In genomic region chr5:63963080-63963735, GRCh38 we compare ENCODE assay signal across 9 cellular contexts. TPM values are rescaled to one million over a fixed set of nuclear protein-coding genes. Genes with fewer than 3 reads are reported as not detected.
A peak's percentile ranks its signal among the peaks of the same experiment; 100 is the strongest.
DNase-seq lines count a peak whose midpoint lies in the region; ATAC-seq and TF ChIP-seq lines count a peak whose summit lies in the region.
"Had no signal": no experiment of that assay in that cellular context is flagged by ENCODE, and none has a peak within 500 bp of the region (broad histone marks: within the 10 kb centered on the region; RNA-seq: fewer than 3 reads in every experiment).

No MANE protein-coding gene starts in this region.

- H3K27me3 ChIP-seq in HUES48 (ENCODE audit: control insufficient read depth, insufficient read depth, low read length): peaks cover 42% of the 10 kb centered on the region
- no peaks in the 10 kb centered on the region for H3K27me3 ChIP-seq in OCI-LY3 (ENCODE audit: low read depth, low read length)
- peaks cover 45 to 47% of the 10 kb centered on the region in 2 experiments for H3K27me3 ChIP-seq in mesenchymal stem cell (ENCODE audit: control insufficient read depth in 1 of 2, insufficient read depth in 1 of 2, low read length in 2 of 2)

- H4K91ac ChIP-seq in mesenchymal stem cell (ENCODE audit: low read length): no peak overlapping the region

- no peaks in the 10 kb centered on the region for H4K20me1 ChIP-seq in OCI-LY3 (ENCODE audit: insufficient read depth, low read length)

- no peak overlapping the region for H3K23ac ChIP-seq in mesenchymal stem cell (ENCODE audit: low read length in 2 of 2)

- no peak overlapping the region for H2AFZ ChIP-seq in OCI-LY3 (ENCODE audit: low read depth, low read length)
- H2AFZ ChIP-seq in mesenchymal stem cell (ENCODE audit: low read depth, low read length): no peak overlapping the region

- peaks cover 14% of the 10 kb centered on the region for H3K27me3 Mint-ChIP-seq in activated CD4-positive, alpha-beta T cell treated with anti-CD3 and anti-CD28 coated beads, Interleukin-2, amount 10 ng/mL, durations not matched to agents 24 days and 14 days

- H3K27ac ChIP-seq in HUES48 (ENCODE audit: low read depth, low read length) (no peak overlapping the region), OCI-LY3 (ENCODE audit: low read length) (no peak overlapping the region), mesenchymal stem cell (ENCODE audit: low read length, poor library complexity, severe bottlenecking) (no peak overlapping the region)
- H3K27ac ChIP-seq: epithelial cell of prostate had no signal

- H3K36me3 ChIP-seq in HUES48 (ENCODE audit: control insufficient read depth, insufficient read depth, low read length) (no peaks in the 10 kb centered on the region), OCI-LY3 (replicated peaks; ENCODE audit: low read depth, low read length) (no peaks in the 10 kb centered on the region), mesenchymal stem cell (ENCODE audit: control insufficient read depth in 1 of 2, insufficient read depth in 2 of 2, low read depth in 1 of 2, low read length in 2 of 2) (no peaks in the 10 kb centered on the region)

- H3K9me3 ChIP-seq in HUES48 (ENCODE audit: control insufficient read depth, insufficient read depth, low read length) (no peaks in the 10 kb centered on the region), OCI-LY3 (ENCODE audit: insufficient read depth, low read length) (no peaks in the 10 kb centered on the region), mesenchymal stem cell (ENCODE audit: control insufficient read depth, low read length) (peaks cover 5% of the 10 kb centered on the region)

- no peaks in the 10 kb centered on the region for H3K79me1 ChIP-seq in mesenchymal stem cell (replicated peaks; ENCODE audit: low read length, poor library complexity, severe bottlenecking)

- 24% methylated on average over 5 of the region's 6 CpGs for WGBS in mesenchymal stem cell
- WGBS in lower leg skin, 2 donors: 29 to 30% methylated on average over 6 of the region's 6 CpGs

- H3K79me2 ChIP-seq in OCI-LY3 (ENCODE audit: low read length): no peaks in the 10 kb centered on the region

- H3K9ac ChIP-seq in HUES48 (ENCODE audit: low read depth, low read length) (no peak overlapping the region), OCI-LY3 (ENCODE audit: low read length) (no peak overlapping the region), mesenchymal stem cell (ENCODE audit: low read length) (no peak overlapping the region)

- H3K4me1 ChIP-seq in HUES48 (ENCODE audit: control insufficient read depth, insufficient read depth, low read length) (peaks cover 20% of the 10 kb centered on the region), OCI-LY3 (ENCODE audit: low read length) (no peaks in the 10 kb centered on the region), mesenchymal stem cell (ENCODE audit: control insufficient read depth, insufficient read depth, low read depth, low read length) (peaks cover 12% of the 10 kb centered on the region)

- no peak overlapping the region for H3K4ac ChIP-seq in mesenchymal stem cell (ENCODE audit: low read depth in 1 of 2, low read length in 2 of 2)

- intact Hi-C loops in activated CD4-positive, alpha-beta T cell treated with anti-CD3 and anti-CD28 coated beads, Interleukin-2, amount 10 ng/mL, durations not matched to agents 24 days and 14 days (cut with micrococcal nuclease): loop anchor here (5.0 kb wide), 1 partner anchor 561 kb away; no protein-coding TSS in a partner anchor
- intact Hi-C loops in lower leg skin (cut with DNase I; ENCODE audit: low total_unique reads): no loop called here

- H3K36me3 Mint-ChIP-seq in activated CD4-positive, alpha-beta T cell treated with anti-CD3 and anti-CD28 coated beads, Interleukin-2, amount 10 ng/mL, durations not matched to agents 24 days and 14 days (ENCODE audit: low read depth): peaks cover 3% of the 10 kb centered on the region

- peak overlapping the region; percentile 62 for H3K4me3 ChIP-seq in HUES48 (ENCODE audit: low read depth, low read length)
- no peak overlapping the region for H3K4me3 ChIP-seq in OCI-LY3 (ENCODE audit: low read length)
- no peak overlapping the region for H3K4me3 ChIP-seq in choroid plexus epithelial cell (ENCODE audit: low read depth, low read length)
- no peak overlapping the region for H3K4me3 ChIP-seq in mesenchymal stem cell (ENCODE audit: insufficient read depth in 1 of 2, low read depth in 1 of 2, low read length in 2 of 2)
- H3K4me3 ChIP-seq in lower leg skin (ENCODE audit: low read depth, poor library complexity, severe bottlenecking): no peak overlapping the region

- TF ChIP-seq POLR2A in lower leg skin (IDR thresholded peaks at IDR 0.05): no peak

- H2BK5ac ChIP-seq in mesenchymal stem cell (ENCODE audit: low read depth, low read length, poor library complexity, severe bottlenecking): no peak overlapping the region

- no peaks in the 10 kb centered on the region for H3K4me1 Mint-ChIP-seq in activated CD4-positive, alpha-beta T cell treated with anti-CD3 and anti-CD28 coated beads, Interleukin-2, amount 10 ng/mL, durations not matched to agents 24 days and 14 days

- H3K4me2 ChIP-seq in OCI-LY3 (ENCODE audit: low read length) (no peak overlapping the region), mesenchymal stem cell (ENCODE audit: low read length, poor library complexity, severe bottlenecking) (no peak overlapping the region)

- peak; percentile 63 for ATAC-seq in GM21381 (IDR thresholded peaks at IDR 0.05; ENCODE audit: unreplicated experiment)

- no peak overlapping the region for H3K18ac ChIP-seq in mesenchymal stem cell (ENCODE audit: low read depth in 1 of 2, low read length in 2 of 2)

- DNase-seq in activated CD4-positive, alpha-beta T cell treated with anti-CD3 and anti-CD28 coated beads, Interleukin-2, amount 10 ng/mL, durations not matched to agents 24 days and 14 days: peak; percentile 82
- no peak for DNase-seq in activated CD4-positive, alpha-beta T cell treated with anti-CD3 and anti-CD28 coated beads for 4 hours
- DNase-seq in choroid plexus epithelial cell (ENCODE audit: low read depth) (peak; percentile 85), mesenchymal stem cell (peak; percentile 75), lower leg skin (ENCODE audit: low spot score in 2 of 2) (no peak)

- no peak overlapping the region for H2BK120ac ChIP-seq in mesenchymal stem cell (ENCODE audit: low read depth, low read length)

- H2BK12ac ChIP-seq in mesenchymal stem cell (ENCODE audit: low read length in 2 of 2): no peak overlapping the region

- no peak overlapping the region for H2AK5ac ChIP-seq in mesenchymal stem cell (ENCODE audit: low read length, severe bottlenecking)

- H4K8ac ChIP-seq in mesenchymal stem cell (ENCODE audit: low read length): no peak overlapping the region

- peak; percentile 71 for TF ChIP-seq CTCF in OCI-LY3 (IDR thresholded peaks at IDR 0.05; ENCODE audit: low read depth, low read length)
- peak; percentile 85 for TF ChIP-seq CTCF in choroid plexus epithelial cell (conservative IDR thresholded peaks at IDR 0.05; ENCODE audit: low read depth, low read length)
- TF ChIP-seq CTCF in lower leg skin (IDR thresholded peaks at IDR 0.05): no peak

- no peak overlapping the region for H2BK15ac ChIP-seq in mesenchymal stem cell (ENCODE audit: low read depth, poor library complexity, severe bottlenecking)

- no peak overlapping the region for H3K27ac Mint-ChIP-seq in activated CD4-positive, alpha-beta T cell treated with anti-CD3 and anti-CD28 coated beads, Interleukin-2, amount 10 ng/mL, durations not matched to agents 24 days and 14 days

- H3K4me3 Mint-ChIP-seq in activated CD4-positive, alpha-beta T cell treated with anti-CD3 and anti-CD28 coated beads, Interleukin-2, amount 10 ng/mL, durations not matched to agents 24 days and 14 days: no peak overlapping the region

- no peak overlapping the region for H3K14ac ChIP-seq in mesenchymal stem cell (ENCODE audit: low read length in 2 of 2)

- peaks cover 7% of the 10 kb centered on the region for H3K9me3 Mint-ChIP-seq in activated CD4-positive, alpha-beta T cell treated with anti-CD3 and anti-CD28 coated beads, Interleukin-2, amount 10 ng/mL, durations not matched to agents 24 days and 14 days

RNA-seq across cellular contexts. Expression of gene HTR1A, which starts 1.0 kb away (rescaled TPM):
- total RNA-seq in activated CD4-positive, alpha-beta T cell treated with anti-CD3 and anti-CD28 coated beads, Interleukin-2, amount 10 ng/mL, durations not matched to agents 24 days and 14 days: not detected in 2 replicates
- polyA plus RNA-seq in mesenchymal stem cell (2013, experiment 1 of 2): not detected
- polyA plus RNA-seq in mesenchymal stem cell (2013, experiment 2 of 2): not detected
- not detected for total RNA-seq in lower leg skin

Comparison
In these comparisons a context has a peak if more than half of its experiments do, and no peak if none do; other contexts are left out.
1. DNase-seq: peak in activated CD4-positive, alpha-beta T cell treated with anti-CD3 and anti-CD28 coated beads, Interleukin-2, amount 10 ng/mL, durations not matched to agents 24 days and 14 days (single experiment), choroid plexus epithelial cell (single experiment) and mesenchymal stem cell (single experiment); none in activated CD4-positive, alpha-beta T cell treated with anti-CD3 and anti-CD28 coated beads for 4 hours (0 of 2) and lower leg skin (0 of 2).
2. CTCF ChIP-seq: peak in OCI-LY3 (single experiment) and choroid plexus epithelial cell (single experiment); none in lower leg skin (0 of 3).